In the genomic region with DNA sequence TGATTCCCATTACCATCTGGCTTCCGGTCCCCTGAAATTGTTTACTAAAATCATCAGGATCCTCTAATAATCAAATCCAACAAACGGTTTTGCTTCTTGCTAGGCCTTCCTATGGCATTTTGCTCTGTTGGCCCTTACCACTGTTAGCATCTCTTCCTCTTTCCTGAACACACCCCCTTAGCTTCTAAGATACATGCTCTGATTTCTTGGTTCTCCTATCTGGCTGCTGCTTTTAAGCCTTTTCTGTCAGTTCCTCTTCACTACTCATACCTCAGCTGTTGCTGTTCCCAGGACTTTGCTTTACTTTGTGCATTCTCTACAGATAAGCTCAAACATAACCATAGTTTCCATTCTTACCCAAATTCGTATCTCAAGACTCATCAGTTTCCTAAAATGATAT, we compare ENCODE assay signal across 16 cellular contexts. TPM values are rescaled to one million over a fixed set of nuclear protein-coding genes. Genes with fewer than 3 reads are reported as not detected.
"Had no signal": no experiment of that assay in that cellular context is flagged by ENCODE, and none has a peak within 500 bp of the region (broad histone marks: within the 10 kb centered on the region; RNA-seq: fewer than 3 reads in every experiment).

No MANE protein-coding gene starts in this region.

- H3K4me1 Mint-ChIP-seq: activated CD4-positive, alpha-beta memory T cell treated with anti-CD3 and anti-CD28 coated beads, Interleukin-2, amount 10 ng/mL, durations not matched to agents 7 days and 5 days; activated CD4-positive, alpha-beta T cell treated with anti-CD3 and anti-CD28 coated beads for 36 hours; stimulated activated effector memory CD8-positive, alpha-beta T cell treated with anti-CD3 and anti-CD28 coated beads, Interleukin-12 subunit alpha, Interleukin-12 subunit beta, amount 100 ng/mL, for 72 hours had no signal

- H3K27ac ChIP-seq: gastroesophageal sphincter, hepatocyte, parathyroid adenoma, tibial nerve, vagina, WERI-Rb-1 had no signal

- H3K4me1 ChIP-seq: parathyroid adenoma had no signal

- H3K27me3 Mint-ChIP-seq: activated CD4-positive, alpha-beta memory T cell treated with anti-CD3 and anti-CD28 coated beads, Interleukin-2, amount 10 ng/mL, durations not matched to agents 7 days and 5 days; activated CD4-positive, alpha-beta T cell treated with anti-CD3 and anti-CD28 coated beads for 36 hours had no signal

- H3K4me3 ChIP-seq: gastroesophageal sphincter, hepatocyte, tibial nerve, vagina had no signal

- H3K27ac Mint-ChIP-seq: activated CD4-positive, alpha-beta memory T cell treated with anti-CD3 and anti-CD28 coated beads, Interleukin-2, amount 10 ng/mL, durations not matched to agents 7 days and 5 days; activated CD4-positive, alpha-beta T cell treated with anti-CD3 and anti-CD28 coated beads for 36 hours; activated naive CD4-positive, alpha-beta T cell treated with anti-CD3 and anti-CD28 coated beads, Interleukin-2, amount 50 U/mL, for 72 hours; activated T-cell treated with anti-CD3 and anti-CD28 coated beads, Interleukin-2, amount 50 U/mL, for 24 hours; stimulated activated effector memory CD8-positive, alpha-beta T cell treated with anti-CD3 and anti-CD28 coated beads, Interleukin-12 subunit alpha, Interleukin-12 subunit beta, amount 100 ng/mL, for 72 hours had no signal

- DNase-seq: activated CD4-positive, alpha-beta memory T cell treated with anti-CD3 and anti-CD28 coated beads, Interleukin-2, amount 10 ng/mL, durations not matched to agents 7 days and 5 days; activated CD4-positive, alpha-beta T cell treated with anti-CD3 and anti-CD28 coated beads for 36 hours; activated effector memory CD4-positive, alpha-beta T cell treated with Interleukin-2 at 50 U/mL for 16 hours; activated T-cell treated with anti-CD3 and anti-CD28 coated beads, Interleukin-2, amount 50 U/mL, for 24 hours; caudate nucleus; erythroblast; islet precursor cell; retina; WERI-Rb-1 had no signal

- H3K9me3 Mint-ChIP-seq: activated CD4-positive, alpha-beta memory T cell treated with anti-CD3 and anti-CD28 coated beads, Interleukin-2, amount 10 ng/mL, durations not matched to agents 7 days and 5 days; activated naive CD4-positive, alpha-beta T cell treated with anti-CD3 and anti-CD28 coated beads, Interleukin-2, amount 50 U/mL, for 72 hours; activated T-cell treated with anti-CD3 and anti-CD28 coated beads, Interleukin-2, amount 50 U/mL, for 24 hours; stimulated activated effector memory CD8-positive, alpha-beta T cell treated with anti-CD3 and anti-CD28 coated beads, Interleukin-12 subunit alpha, Interleukin-12 subunit beta, amount 100 ng/mL, for 72 hours had no signal

- H3K36me3 Mint-ChIP-seq: activated naive CD4-positive, alpha-beta T cell treated with anti-CD3 and anti-CD28 coated beads, Interleukin-2, amount 50 U/mL, for 72 hours; stimulated activated effector memory CD8-positive, alpha-beta T cell treated with anti-CD3 and anti-CD28 coated beads, Interleukin-12 subunit alpha, Interleukin-12 subunit beta, amount 100 ng/mL, for 72 hours had no signal

- H3K4me3 Mint-ChIP-seq: activated CD4-positive, alpha-beta memory T cell treated with anti-CD3 and anti-CD28 coated beads, Interleukin-2, amount 10 ng/mL, durations not matched to agents 7 days and 5 days; activated CD4-positive, alpha-beta T cell treated with anti-CD3 and anti-CD28 coated beads for 36 hours; activated T-cell treated with anti-CD3 and anti-CD28 coated beads, Interleukin-2, amount 50 U/mL, for 24 hours; stimulated activated effector memory CD8-positive, alpha-beta T cell treated with anti-CD3 and anti-CD28 coated beads, Interleukin-12 subunit alpha, Interleukin-12 subunit beta, amount 100 ng/mL, for 72 hours had no signal

- ATAC-seq: activated CD4-positive, alpha-beta T cell treated with anti-CD3 and anti-CD28 coated beads for 36 hours; activated naive CD4-positive, alpha-beta T cell treated with anti-CD3 and anti-CD28 coated beads, Interleukin-2, amount 50 U/mL, for 72 hours; gastroesophageal sphincter; stimulated activated effector memory CD8-positive, alpha-beta T cell treated with anti-CD3 and anti-CD28 coated beads, Interleukin-12 subunit alpha, Interleukin-12 subunit beta, amount 100 ng/mL, for 72 hours had no signal

- H3K9me3 ChIP-seq: gastroesophageal sphincter, tibial nerve, vagina had no signal

- H3K27me3 ChIP-seq: gastroesophageal sphincter, hepatocyte, tibial nerve, vagina had no signal

RNA-seq across cellular contexts. Expression of gene CAPNS2, which starts 11.4 kb away (rescaled TPM):
- total RNA-seq: activated CD4-positive, alpha-beta memory T cell treated with anti-CD3 and anti-CD28 coated beads, Interleukin-2, amount 10 ng/mL, durations not matched to agents 7 days and 5 days; activated CD4-positive, alpha-beta T cell treated with anti-CD3 and anti-CD28 coated beads for 36 hours; activated naive CD4-positive, alpha-beta T cell treated with anti-CD3 and anti-CD28 coated beads, Interleukin-2, amount 50 U/mL, for 72 hours had no signal
